20 cellular contexts compared by ENCODE assay signal in the genomic region with DNA sequence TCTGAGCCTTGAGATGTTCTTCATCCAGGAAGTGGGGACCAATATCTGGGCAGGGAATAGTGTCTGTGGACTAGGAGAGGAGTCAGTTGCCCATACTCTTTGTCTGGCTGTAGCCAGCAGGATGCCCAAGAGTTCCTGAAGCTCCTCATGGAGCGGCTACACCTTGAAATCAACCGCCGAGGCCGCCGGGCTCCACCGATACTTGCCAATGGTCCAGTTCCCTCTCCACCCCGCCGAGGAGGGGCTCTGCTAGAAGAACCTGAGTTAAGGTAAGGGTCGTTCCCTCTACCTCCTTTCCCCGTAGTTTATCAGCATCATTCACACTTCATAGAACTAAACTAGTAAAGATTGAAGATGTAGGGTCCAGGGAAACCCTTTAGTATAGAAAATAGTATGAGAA. TPM values are rescaled to one million over a fixed set of nuclear protein-coding genes. Genes with fewer than 3 reads are reported as not detected.
A peak's percentile ranks its signal among the peaks of the same experiment; 100 is the strongest.
DNase-seq lines count a peak whose midpoint lies in the region; ATAC-seq and TF ChIP-seq lines count a peak whose summit lies in the region.
"Had no signal": no experiment of that assay in that cellular context is flagged by ENCODE, and none has a peak within 500 bp of the region (broad histone marks: within the 10 kb centered on the region; RNA-seq: fewer than 3 reads in every experiment).

No MANE protein-coding gene starts in this region.

- CTCF ChIA-PET in activated B cell treated with CpG ODN at 0.5 μM for 24 hours (lab: Charles Lee), result interaction anchor here (1.3 kb wide), 1 partner anchor 9 kb away, joined by 4 read pairs; no protein-coding TSS in a partner anchor

- TF ChIP-seq CTCF in cardiac muscle cell (IDR thresholded peaks at IDR 0.05; ENCODE audit: low read depth, low read length), result no peak
- no peak for TF ChIP-seq CTCF in activated B cell treated with CpG ODN at 0.5 μM for 24 hours (IDR thresholded peaks at IDR 0.05)
- no peak for TF ChIP-seq CTCF in type B pancreatic cell (conservative IDR thresholded peaks at IDR 0.05)

- H3K36me3 ChIP-seq in cardiac muscle cell, result peaks cover 5% of the 10 kb centered on the region
- H3K36me3 ChIP-seq: ovary had no signal

- intact Hi-C loops in right cardiac atrium (cut with DNase I) (no loop called here), activated B cell treated with CpG ODN at 0.5 μM for 24 hours (cut with micrococcal nuclease) (no loop called here)

- POLR2A ChIA-PET in activated B cell treated with CpG ODN at 0.5 μM for 24 hours (lab: Charles Lee), result interaction anchor here (1.7 kb wide), 1 partner anchor 9 kb away, joined by 6 read pairs; the partner anchor contains the start of gene UFC1

- H3K27ac Mint-ChIP-seq in activated B cell treated with CpG ODN at 0.5 μM for 24 hours (no peak overlapping the region), memory B cell (peak overlapping the region; percentile 96), type B pancreatic cell (peak overlapping the region; percentile 68)
- H3K27ac Mint-ChIP-seq: H9 had no signal

- ATAC-seq in right cardiac atrium (no peak), activated B cell treated with CpG ODN at 0.5 μM for 24 hours (ENCODE audit: low read depth) (no peak), memory B cell (ENCODE audit: low read depth) (no peak)

- H3K4me1 Mint-ChIP-seq in activated B cell treated with CpG ODN at 0.5 μM for 24 hours, result peaks cover 61% of the 10 kb centered on the region
- H3K4me1 Mint-ChIP-seq in memory B cell, result peaks cover 49% of the 10 kb centered on the region
- H3K4me1 Mint-ChIP-seq in type B pancreatic cell (ENCODE audit: unreplicated experiment), result peaks cover 34% of the 10 kb centered on the region

- H3K4me1 ChIP-seq in cardiac muscle cell (ENCODE audit: low read depth), result peaks cover 6% of the 10 kb centered on the region
- peaks cover 6% of the 10 kb centered on the region for H3K4me1 ChIP-seq in right cardiac atrium (ENCODE audit: control insufficient read depth, insufficient read depth, low read length)

- no peaks in the 10 kb centered on the region for H3K27me3 Mint-ChIP-seq in activated B cell treated with CpG ODN at 0.5 μM for 24 hours
- no peaks in the 10 kb centered on the region for H3K27me3 Mint-ChIP-seq in memory B cell
- H3K27me3 Mint-ChIP-seq in type B pancreatic cell, result no peaks in the 10 kb centered on the region
- H3K27me3 Mint-ChIP-seq: activated CD4-positive, alpha-beta T cell treated with anti-CD3 and anti-CD28 coated beads, Interleukin-2, amount 10 ng/mL, durations not matched to agents 7 days and 5 days had no signal

- WGBS in right cardiac atrium, result 92% methylated on average over 10 of the region's 10 CpGs

- DNase-seq in cardiac muscle cell (ENCODE audit: low read depth in 1 of 2, low spot score in 1 of 2) (no peak), right cardiac atrium (no peak), activated B cell treated with CpG ODN at 0.5 μM for 24 hours (no peak), memory B cell (ENCODE audit: low spot score in 2 of 2) (no peak), type B pancreatic cell (ENCODE audit: extremely low spot score, unreplicated experiment) (no peak), MV-4-11 (lab: John Stamatoyannopoulos, UW) (no peak), amygdala (lab: John Stamatoyannopoulos, UW) (no peak), NCI-H524 (lab: John Stamatoyannopoulos, UW) (no peak)
- DNase-seq: activated CD4-positive, alpha-beta T cell treated with anti-CD3 and anti-CD28 coated beads, Interleukin-2, amount 10 ng/mL, durations not matched to agents 7 days and 5 days; activated CD8-positive, alpha-beta memory T cell treated with anti-CD3 and anti-CD28 coated beads, Interleukin-2, amount 50 U/mL, for 48 hours; COR-L47; dermis blood vessel endothelial cell; H9; NCI-H1694 treated with DMSO at 0.1 percent for 48 hours; NCI-H82; SHP77; stimulated activated CD4-positive, alpha-beta T cell treated with anti-CD3 and anti-CD28 coated beads, Interleukin-15, amount 100 ng/mL, for 24 hours had no signal

- H3K27ac ChIP-seq in cardiac muscle cell (peak overlapping the region; percentile 65), right cardiac atrium (ENCODE audit: low read length) (no peak overlapping the region)
- H3K27ac ChIP-seq: ovary, right atrium auricular region, thoracic aorta had no signal

- peak overlapping the region; percentile 19 for H3K4me3 Mint-ChIP-seq in activated B cell treated with CpG ODN at 0.5 μM for 24 hours
- H3K4me3 Mint-ChIP-seq in memory B cell, result no peak overlapping the region
- peak overlapping the region; percentile 22 for H3K4me3 Mint-ChIP-seq in type B pancreatic cell
- H3K4me3 Mint-ChIP-seq: activated CD4-positive, alpha-beta T cell treated with anti-CD3 and anti-CD28 coated beads, Interleukin-2, amount 10 ng/mL, durations not matched to agents 7 days and 5 days had no signal

- H3K9me3 ChIP-seq in cardiac muscle cell (ENCODE audit: low read depth) (no peaks in the 10 kb centered on the region), right cardiac atrium (ENCODE audit: control insufficient read depth, low read length) (no peaks in the 10 kb centered on the region)
- H3K9me3 ChIP-seq: ovary, right atrium auricular region, thoracic aorta had no signal

- H3K9me3 Mint-ChIP-seq in activated B cell treated with CpG ODN at 0.5 μM for 24 hours (no peaks in the 10 kb centered on the region), memory B cell (no peaks in the 10 kb centered on the region), type B pancreatic cell (no peaks in the 10 kb centered on the region)
- H3K9me3 Mint-ChIP-seq: activated CD4-positive, alpha-beta T cell treated with anti-CD3 and anti-CD28 coated beads, Interleukin-2, amount 10 ng/mL, durations not matched to agents 7 days and 5 days; H9 had no signal

- H3K36me3 Mint-ChIP-seq in activated B cell treated with CpG ODN at 0.5 μM for 24 hours (ENCODE audit: low read depth), result peaks cover 66% of the 10 kb centered on the region
- H3K36me3 Mint-ChIP-seq in memory B cell, result peaks cover 20% of the 10 kb centered on the region
- peaks cover 13% of the 10 kb centered on the region for H3K36me3 Mint-ChIP-seq in type B pancreatic cell

- H3K4me3 ChIP-seq in cardiac muscle cell, result no peak overlapping the region
- no peak overlapping the region for H3K4me3 ChIP-seq in right cardiac atrium (ENCODE audit: low read length)
- H3K4me3 ChIP-seq: ovary, right atrium auricular region, thoracic aorta had no signal

- no peaks in the 10 kb centered on the region for H3K27me3 ChIP-seq in cardiac muscle cell
- no peaks in the 10 kb centered on the region for H3K27me3 ChIP-seq in right cardiac atrium (ENCODE audit: control insufficient read depth, insufficient read depth)
- H3K27me3 ChIP-seq: ovary, right atrium auricular region had no signal

RNA-seq across cellular contexts. Expression of gene PPOX, which starts 3.4 kb away (rescaled TPM):
- total RNA-seq in cardiac muscle cell (35.4 and 53.8 TPM in 2 replicates), right cardiac atrium (10 to 100 TPM; 11.4 to 16.0 (median 14.9) TPM), activated B cell treated with CpG ODN at 0.5 μM for 24 hours (31.5 and 40.7 TPM in 2 replicates), type B pancreatic cell (ENCODE audit: low replicate concordance) (25.7 and 43.6 TPM in 2 replicates)
- polyA plus RNA-seq in cardiac muscle cell (67.0 and 67.1 TPM in 2 replicates), right cardiac atrium (15.2 TPM)

RNA-seq across cellular contexts. Expression of gene USP21, which starts 3.5 kb away (rescaled TPM):
- total RNA-seq in cardiac muscle cell, result 18.7 and 19.6 TPM in 2 replicates
- polyA plus RNA-seq in cardiac muscle cell, result 48.8 and 59.9 TPM in 2 replicates
- total RNA-seq in right cardiac atrium, result 10 to 100 TPM; 14.9 to 25.7 (median 20.9) TPM
- polyA plus RNA-seq in right cardiac atrium, result 18.1 TPM
- 31.9 and 38.1 TPM in 2 replicates for total RNA-seq in activated B cell treated with CpG ODN at 0.5 μM for 24 hours
- total RNA-seq in type B pancreatic cell (ENCODE audit: low replicate concordance), result 31.6 and 45.7 TPM in 2 replicates

RNA-seq across cellular contexts. Expression of gene UFC1, which starts 9.0 kb away (rescaled TPM):
- total RNA-seq in cardiac muscle cell (51.2 and 61.2 TPM in 2 replicates), right cardiac atrium (10 to 100 TPM; 82.6 to 91.0 (median 89.1) TPM), activated B cell treated with CpG ODN at 0.5 μM for 24 hours (107 and 127 TPM in 2 replicates), type B pancreatic cell (ENCODE audit: low replicate concordance) (90.3 and 103 TPM in 2 replicates)
- polyA plus RNA-seq in cardiac muscle cell (122 and 124 TPM in 2 replicates), right cardiac atrium (99.9 TPM)

RNA-seq across cellular contexts. Expression of gene B4GALT3, which starts 14.5 kb away (rescaled TPM):
- 31.3 and 36.9 TPM in 2 replicates for total RNA-seq in cardiac muscle cell
- 44.7 and 54.7 TPM in 2 replicates for polyA plus RNA-seq in cardiac muscle cell
- 10 to 100 TPM; 16.0 to 21.0 (median 19.7) TPM for total RNA-seq in right cardiac atrium
- polyA plus RNA-seq in right cardiac atrium, result 17.5 TPM
- 40.7 and 41.7 TPM in 2 replicates for total RNA-seq in activated B cell treated with CpG ODN at 0.5 μM for 24 hours
- total RNA-seq in type B pancreatic cell (ENCODE audit: low replicate concordance), result 42.4 and 48.5 TPM in 2 replicates

RNA-seq across cellular contexts. Expression of gene DEDD, which starts 30.3 kb away (rescaled TPM):
- total RNA-seq in cardiac muscle cell (28.1 and 36.5 TPM in 2 replicates), right cardiac atrium (10 to 100 TPM; 26.3 to 30.6 (median 28.7) TPM), activated B cell treated with CpG ODN at 0.5 μM for 24 hours (39.5 and 40.5 TPM in 2 replicates), type B pancreatic cell (ENCODE audit: low replicate concordance) (31.3 and 41.0 TPM in 2 replicates)
- polyA plus RNA-seq in cardiac muscle cell (30.8 and 35.5 TPM in 2 replicates), right cardiac atrium (15.5 TPM)
